In the genomic region with DNA sequence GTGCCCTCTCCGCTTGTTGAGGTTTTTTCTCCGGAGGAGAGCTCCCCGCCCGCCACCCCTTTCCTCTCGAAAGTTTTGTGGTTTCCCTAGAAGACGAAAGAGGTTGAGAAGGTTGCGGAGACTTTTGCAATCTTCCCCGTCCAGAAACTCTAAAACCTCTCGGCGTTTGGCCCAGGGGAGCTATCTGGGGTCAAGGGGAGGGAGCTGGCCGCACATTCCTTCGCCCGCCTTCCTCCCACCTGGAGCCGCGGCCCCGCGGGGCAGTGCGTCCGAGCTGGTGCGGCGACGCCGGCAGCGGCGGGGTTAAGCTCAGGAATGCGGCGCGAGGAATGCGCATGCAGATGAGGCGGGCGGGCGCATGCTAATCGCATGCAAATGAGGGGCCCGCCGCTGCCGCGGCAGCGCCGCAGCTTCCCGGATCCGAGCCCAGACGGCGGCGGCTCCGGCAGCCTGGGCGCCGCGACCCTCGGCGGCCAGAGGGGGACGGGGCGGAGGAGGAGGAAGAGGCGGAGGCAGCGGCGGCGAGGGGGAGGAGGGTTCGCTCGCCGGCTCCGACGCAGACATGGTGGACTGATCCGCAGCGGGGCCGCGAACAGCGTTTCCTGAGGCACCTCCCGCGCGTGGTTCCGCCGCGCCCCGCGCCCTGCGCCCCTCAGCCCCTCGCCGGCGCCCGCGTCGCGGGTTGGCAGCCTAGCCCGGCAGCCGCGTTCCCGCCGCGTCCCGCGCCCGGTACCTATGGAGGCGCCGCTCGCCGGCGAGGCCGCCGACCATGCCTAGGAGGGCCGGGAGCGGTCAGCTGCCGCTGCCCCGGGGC, we compare ENCODE assay signal across 1 cellular context.
TF ChIP-seq lines count a peak whose summit lies in the region.

A gene (plus strand): TSS at position 535 of the 814 bp plus-strand sequence. CDS start 235 bp downstream, at position 770.

TF ChIP-seq in HepG2, 621 proteins besides CTCF, POLR2A, EP300 and RAD21 (continued from another document and continues in another):
- TF ChIP-seq, protein P1, sequence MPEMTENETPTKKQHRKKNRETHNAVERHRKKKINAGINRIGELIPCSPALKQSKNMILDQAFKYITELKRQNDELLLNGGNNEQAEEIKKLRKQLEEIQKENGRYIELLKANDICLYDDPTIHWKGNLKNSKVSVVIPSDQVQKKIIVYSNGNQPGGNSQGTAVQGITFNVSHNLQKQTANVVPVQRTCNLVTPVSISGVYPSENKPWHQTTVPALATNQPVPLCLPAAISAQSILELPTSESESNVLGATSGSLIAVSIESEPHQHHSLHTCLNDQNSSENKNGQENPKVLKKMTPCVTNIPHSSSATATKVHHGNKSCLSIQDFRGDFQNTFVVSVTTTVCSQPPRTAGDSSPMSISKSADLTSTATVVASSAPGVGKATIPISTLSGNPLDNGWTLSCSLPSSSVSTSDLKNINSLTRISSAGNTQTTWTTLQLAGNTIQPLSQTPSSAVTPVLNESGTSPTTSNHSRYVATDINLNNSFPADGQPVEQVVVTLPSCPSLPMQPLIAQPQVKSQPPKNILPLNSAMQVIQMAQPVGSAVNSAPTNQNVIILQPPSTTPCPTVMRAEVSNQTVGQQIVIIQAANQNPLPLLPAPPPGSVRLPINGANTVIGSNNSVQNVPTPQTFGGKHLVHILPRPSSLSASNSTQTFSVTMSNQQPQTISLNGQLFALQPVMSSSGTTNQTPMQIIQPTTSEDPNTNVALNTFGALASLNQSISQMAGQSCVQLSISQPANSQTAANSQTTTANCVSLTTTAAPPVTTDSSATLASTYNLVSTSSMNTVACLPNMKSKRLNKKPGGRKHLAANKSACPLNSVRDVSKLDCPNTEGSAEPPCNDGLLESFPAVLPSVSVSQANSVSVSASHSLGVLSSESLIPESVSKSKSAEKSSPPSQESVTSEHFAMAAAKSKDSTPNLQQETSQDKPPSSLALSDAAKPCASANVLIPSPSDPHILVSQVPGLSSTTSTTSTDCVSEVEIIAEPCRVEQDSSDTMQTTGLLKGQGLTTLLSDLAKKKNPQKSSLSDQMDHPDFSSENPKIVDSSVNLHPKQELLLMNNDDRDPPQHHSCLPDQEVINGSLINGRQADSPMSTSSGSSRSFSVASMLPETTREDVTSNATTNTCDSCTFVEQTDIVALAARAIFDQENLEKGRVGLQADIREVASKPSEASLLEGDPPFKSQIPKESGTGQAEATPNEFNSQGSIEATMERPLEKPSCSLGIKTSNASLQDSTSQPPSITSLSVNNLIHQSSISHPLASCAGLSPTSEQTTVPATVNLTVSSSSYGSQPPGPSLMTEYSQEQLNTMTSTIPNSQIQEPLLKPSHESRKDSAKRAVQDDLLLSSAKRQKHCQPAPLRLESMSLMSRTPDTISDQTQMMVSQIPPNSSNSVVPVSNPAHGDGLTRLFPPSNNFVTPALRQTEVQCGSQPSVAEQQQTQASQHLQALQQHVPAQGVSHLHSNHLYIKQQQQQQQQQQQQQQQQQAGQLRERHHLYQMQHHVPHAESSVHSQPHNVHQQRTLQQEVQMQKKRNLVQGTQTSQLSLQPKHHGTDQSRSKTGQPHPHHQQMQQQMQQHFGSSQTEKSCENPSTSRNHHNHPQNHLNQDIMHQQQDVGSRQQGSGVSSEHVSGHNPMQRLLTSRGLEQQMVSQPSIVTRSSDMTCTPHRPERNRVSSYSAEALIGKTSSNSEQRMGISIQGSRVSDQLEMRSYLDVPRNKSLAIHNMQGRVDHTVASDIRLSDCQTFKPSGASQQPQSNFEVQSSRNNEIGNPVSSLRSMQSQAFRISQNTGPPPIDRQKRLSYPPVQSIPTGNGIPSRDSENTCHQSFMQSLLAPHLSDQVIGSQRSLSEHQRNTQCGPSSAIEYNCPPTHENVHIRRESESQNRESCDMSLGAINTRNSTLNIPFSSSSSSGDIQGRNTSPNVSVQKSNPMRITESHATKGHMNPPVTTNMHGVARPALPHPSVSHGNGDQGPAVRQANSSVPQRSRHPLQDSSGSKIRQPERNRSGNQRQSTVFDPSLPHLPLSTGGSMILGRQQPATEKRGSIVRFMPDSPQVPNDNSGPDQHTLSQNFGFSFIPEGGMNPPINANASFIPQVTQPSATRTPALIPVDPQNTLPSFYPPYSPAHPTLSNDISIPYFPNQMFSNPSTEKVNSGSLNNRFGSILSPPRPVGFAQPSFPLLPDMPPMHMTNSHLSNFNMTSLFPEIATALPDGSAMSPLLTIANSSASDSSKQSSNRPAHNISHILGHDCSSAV (CRISPR knock-in tag; IDR thresholded peaks at IDR 0.05; ENCODE audit: borderline replicate concordance): no peak
- TF ChIP-seq, protein P2, sequence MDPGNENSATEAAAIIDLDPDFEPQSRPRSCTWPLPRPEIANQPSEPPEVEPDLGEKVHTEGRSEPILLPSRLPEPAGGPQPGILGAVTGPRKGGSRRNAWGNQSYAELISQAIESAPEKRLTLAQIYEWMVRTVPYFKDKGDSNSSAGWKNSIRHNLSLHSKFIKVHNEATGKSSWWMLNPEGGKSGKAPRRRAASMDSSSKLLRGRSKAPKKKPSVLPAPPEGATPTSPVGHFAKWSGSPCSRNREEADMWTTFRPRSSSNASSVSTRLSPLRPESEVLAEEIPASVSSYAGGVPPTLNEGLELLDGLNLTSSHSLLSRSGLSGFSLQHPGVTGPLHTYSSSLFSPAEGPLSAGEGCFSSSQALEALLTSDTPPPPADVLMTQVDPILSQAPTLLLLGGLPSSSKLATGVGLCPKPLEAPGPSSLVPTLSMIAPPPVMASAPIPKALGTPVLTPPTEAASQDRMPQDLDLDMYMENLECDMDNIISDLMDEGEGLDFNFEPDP (CRISPR knock-in tag; conservative IDR thresholded peaks at IDR 0.05): no peak
- TF ChIP-seq, protein P3, sequence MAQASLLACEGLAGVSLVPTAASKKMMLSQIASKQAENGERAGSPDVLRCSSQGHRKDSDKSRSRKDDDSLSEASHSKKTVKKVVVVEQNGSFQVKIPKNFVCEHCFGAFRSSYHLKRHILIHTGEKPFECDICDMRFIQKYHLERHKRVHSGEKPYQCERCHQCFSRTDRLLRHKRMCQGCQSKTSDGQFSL (CRISPR knock-in tag; IDR thresholded peaks at IDR 0.05): peak; percentile 33; the same call in 1 of the 2 replicates
- TF ChIP-seq, protein P4, sequence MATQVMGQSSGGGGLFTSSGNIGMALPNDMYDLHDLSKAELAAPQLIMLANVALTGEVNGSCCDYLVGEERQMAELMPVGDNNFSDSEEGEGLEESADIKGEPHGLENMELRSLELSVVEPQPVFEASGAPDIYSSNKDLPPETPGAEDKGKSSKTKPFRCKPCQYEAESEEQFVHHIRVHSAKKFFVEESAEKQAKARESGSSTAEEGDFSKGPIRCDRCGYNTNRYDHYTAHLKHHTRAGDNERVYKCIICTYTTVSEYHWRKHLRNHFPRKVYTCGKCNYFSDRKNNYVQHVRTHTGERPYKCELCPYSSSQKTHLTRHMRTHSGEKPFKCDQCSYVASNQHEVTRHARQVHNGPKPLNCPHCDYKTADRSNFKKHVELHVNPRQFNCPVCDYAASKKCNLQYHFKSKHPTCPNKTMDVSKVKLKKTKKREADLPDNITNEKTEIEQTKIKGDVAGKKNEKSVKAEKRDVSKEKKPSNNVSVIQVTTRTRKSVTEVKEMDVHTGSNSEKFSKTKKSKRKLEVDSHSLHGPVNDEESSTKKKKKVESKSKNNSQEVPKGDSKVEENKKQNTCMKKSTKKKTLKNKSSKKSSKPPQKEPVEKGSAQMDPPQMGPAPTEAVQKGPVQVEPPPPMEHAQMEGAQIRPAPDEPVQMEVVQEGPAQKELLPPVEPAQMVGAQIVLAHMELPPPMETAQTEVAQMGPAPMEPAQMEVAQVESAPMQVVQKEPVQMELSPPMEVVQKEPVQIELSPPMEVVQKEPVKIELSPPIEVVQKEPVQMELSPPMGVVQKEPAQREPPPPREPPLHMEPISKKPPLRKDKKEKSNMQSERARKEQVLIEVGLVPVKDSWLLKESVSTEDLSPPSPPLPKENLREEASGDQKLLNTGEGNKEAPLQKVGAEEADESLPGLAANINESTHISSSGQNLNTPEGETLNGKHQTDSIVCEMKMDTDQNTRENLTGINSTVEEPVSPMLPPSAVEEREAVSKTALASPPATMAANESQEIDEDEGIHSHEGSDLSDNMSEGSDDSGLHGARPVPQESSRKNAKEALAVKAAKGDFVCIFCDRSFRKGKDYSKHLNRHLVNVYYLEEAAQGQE (IDR thresholded peaks at IDR 0.05; ENCODE audit: borderline replicate concordance in 1 of 2, low read depth in 1 of 2, low read length in 2 of 2): peak in 1 of 2 experiments; percentile 63; a peak in 1 of 4 replicates
- TF ChIP-seq HES4 (CRISPR knock-in tag; IDR thresholded peaks at IDR 0.05; ENCODE audit: borderline replicate concordance) (peak; percentile 83; the same call in 1 of the 2 replicates), ZFP36 (IDR thresholded peaks at IDR 0.05; ENCODE audit: borderline replicate concordance, low read depth, low read length, partially characterized antibody) (no peak), BRD4 (CRISPR knock-in tag; IDR thresholded peaks at IDR 0.05) (peak; percentile 67), PCBP1 (IDR thresholded peaks at IDR 0.05; ENCODE audit: borderline replicate concordance, low read depth, low read length) (0 out of 2 replicates have a peak, but pooled peaks have one; percentile 21), ZSCAN9 (CRISPR knock-in tag; IDR thresholded peaks at IDR 0.05; ENCODE audit: borderline replicate concordance) (no peak; the same call in 1 of the 2 replicates), ZNF543 (CRISPR knock-in tag; IDR thresholded peaks at IDR 0.05) (no peak; the same call in none of the 2 replicates), NFATC3 (CRISPR knock-in tag; IDR thresholded peaks at IDR 0.05) (no peak), ZNF30 (CRISPR knock-in tag; IDR thresholded peaks at IDR 0.05) (no peak), ARNT (IDR thresholded peaks at IDR 0.05) (no peak), ZMYM4 (CRISPR knock-in tag; IDR thresholded peaks at IDR 0.05) (no peak), ZNF296 (CRISPR knock-in tag; conservative IDR thresholded peaks at IDR 0.05) (no peak; the same call in 1 of the 2 replicates), NFYC (CRISPR knock-in tag; IDR thresholded peaks at IDR 0.05) (no peak), KDM3A (CRISPR knock-in tag; IDR thresholded peaks at IDR 0.05; ENCODE audit: low read depth) (peak; percentile 78; the same call in 1 of the 2 replicates), SP140L (CRISPR knock-in tag; IDR thresholded peaks at IDR 0.05; ENCODE audit: borderline replicate concordance) (no peak; the same call in 1 of the 2 replicates), ZNF530 (CRISPR knock-in tag; IDR thresholded peaks at IDR 0.05; ENCODE audit: low read depth) (no peak), TCF12 (IDR thresholded peaks at IDR 0.05) (no peak), TCF12 (CRISPR knock-in tag; IDR thresholded peaks at IDR 0.05) (peak; percentile 12; the same call in 1 of the 2 replicates), FOXA3 (CRISPR knock-in tag; IDR thresholded peaks at IDR 0.05) (peak; percentile 37; the same call in 1 of the 2 replicates), CENPT (CRISPR knock-in tag; IDR thresholded peaks at IDR 0.05; ENCODE audit: low read depth) (peak; percentile 69), ZFYVE20 (CRISPR knock-in tag; IDR thresholded peaks at IDR 0.05; ENCODE audit: borderline replicate concordance, low read depth) (no peak; the same call in 1 of the 2 replicates), MXD4 (CRISPR knock-in tag; IDR thresholded peaks at IDR 0.05) (peak; percentile 24)
- TF ChIP-seq, protein P5, sequence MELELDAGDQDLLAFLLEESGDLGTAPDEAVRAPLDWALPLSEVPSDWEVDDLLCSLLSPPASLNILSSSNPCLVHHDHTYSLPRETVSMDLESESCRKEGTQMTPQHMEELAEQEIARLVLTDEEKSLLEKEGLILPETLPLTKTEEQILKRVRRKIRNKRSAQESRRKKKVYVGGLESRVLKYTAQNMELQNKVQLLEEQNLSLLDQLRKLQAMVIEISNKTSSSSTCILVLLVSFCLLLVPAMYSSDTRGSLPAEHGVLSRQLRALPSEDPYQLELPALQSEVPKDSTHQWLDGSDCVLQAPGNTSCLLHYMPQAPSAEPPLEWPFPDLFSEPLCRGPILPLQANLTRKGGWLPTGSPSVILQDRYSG (CRISPR knock-in tag; IDR thresholded peaks at IDR 0.05): no peak
- TF ChIP-seq, protein P6, sequence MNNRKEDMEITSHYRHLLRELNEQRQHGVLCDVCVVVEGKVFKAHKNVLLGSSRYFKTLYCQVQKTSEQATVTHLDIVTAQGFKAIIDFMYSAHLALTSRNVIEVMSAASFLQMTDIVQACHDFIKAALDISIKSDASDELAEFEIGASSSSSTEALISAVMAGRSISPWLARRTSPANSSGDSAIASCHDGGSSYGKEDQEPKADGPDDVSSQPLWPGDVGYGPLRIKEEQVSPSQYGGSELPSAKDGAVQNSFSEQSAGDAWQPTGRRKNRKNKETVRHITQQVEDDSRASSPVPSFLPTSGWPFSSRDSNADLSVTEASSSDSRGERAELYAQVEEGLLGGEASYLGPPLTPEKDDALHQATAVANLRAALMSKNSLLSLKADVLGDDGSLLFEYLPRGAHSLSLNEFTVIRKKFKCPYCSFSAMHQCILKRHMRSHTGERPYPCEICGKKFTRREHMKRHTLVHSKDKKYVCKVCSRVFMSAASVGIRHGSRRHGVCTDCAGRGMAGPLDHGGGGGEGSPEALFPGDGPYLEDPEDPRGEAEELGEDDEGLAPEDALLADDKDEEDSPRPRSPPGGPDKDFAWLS (CRISPR knock-in tag; IDR thresholded peaks at IDR 0.05; ENCODE audit: borderline replicate concordance): no peak
- TF ChIP-seq, protein P7, sequence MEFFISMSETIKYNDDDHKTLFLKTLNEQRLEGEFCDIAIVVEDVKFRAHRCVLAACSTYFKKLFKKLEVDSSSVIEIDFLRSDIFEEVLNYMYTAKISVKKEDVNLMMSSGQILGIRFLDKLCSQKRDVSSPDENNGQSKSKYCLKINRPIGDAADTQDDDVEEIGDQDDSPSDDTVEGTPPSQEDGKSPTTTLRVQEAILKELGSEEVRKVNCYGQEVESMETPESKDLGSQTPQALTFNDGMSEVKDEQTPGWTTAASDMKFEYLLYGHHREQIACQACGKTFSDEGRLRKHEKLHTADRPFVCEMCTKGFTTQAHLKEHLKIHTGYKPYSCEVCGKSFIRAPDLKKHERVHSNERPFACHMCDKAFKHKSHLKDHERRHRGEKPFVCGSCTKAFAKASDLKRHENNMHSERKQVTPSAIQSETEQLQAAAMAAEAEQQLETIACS (CRISPR knock-in tag; IDR thresholded peaks at IDR 0.05): no peak
- TF ChIP-seq, protein P8, sequence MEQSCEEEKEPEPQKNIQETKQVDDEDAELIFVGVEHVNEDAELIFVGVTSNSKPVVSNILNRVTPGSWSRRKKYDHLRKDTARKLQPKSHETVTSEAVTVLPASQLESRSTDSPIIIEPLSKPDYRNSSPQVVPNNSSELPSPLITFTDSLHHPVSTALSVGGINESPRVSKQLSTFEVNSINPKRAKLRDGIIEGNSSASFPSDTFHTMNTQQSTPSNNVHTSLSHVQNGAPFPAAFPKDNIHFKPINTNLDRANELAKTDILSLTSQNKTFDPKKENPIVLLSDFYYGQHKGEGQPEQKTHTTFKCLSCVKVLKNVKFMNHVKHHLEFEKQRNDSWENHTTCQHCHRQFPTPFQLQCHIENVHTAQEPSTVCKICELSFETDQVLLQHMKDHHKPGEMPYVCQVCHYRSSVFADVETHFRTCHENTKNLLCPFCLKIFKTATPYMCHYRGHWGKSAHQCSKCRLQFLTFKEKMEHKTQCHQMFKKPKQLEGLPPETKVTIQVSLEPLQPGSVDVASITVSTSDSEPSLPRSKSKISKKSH (CRISPR knock-in tag; IDR thresholded peaks at IDR 0.05; ENCODE audit: borderline replicate concordance): 0 out of 2 replicates have a peak, but pooled peaks have one; percentile 18
- TF ChIP-seq, protein P9, sequence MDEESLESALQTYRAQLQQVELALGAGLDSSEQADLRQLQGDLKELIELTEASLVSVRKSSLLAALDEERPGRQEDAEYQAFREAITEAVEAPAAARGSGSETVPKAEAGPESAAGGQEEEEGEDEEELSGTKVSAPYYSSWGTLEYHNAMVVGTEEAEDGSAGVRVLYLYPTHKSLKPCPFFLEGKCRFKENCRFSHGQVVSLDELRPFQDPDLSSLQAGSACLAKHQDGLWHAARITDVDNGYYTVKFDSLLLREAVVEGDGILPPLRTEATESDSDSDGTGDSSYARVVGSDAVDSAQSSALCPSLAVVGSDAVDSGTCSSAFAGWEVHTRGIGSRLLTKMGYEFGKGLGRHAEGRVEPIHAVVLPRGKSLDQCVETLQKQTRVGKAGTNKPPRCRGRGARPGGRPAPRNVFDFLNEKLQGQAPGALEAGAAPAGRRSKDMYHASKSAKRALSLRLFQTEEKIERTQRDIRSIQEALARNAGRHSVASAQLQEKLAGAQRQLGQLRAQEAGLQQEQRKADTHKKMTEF (CRISPR knock-in tag; IDR thresholded peaks at IDR 0.05): peak; percentile 89
